21 cellular contexts compared by ENCODE assay signal in genomic region chr1:43619314-43619790, GRCh38.
"Had no signal": no experiment of that assay in that cellular context is flagged by ENCODE, and none has a peak within 500 bp of the region (broad histone marks: within the 10 kb centered on the region; RNA-seq: fewer than 3 reads in every experiment).

No MANE protein-coding gene starts in this region.

- H3K27me3 Mint-ChIP-seq: progenitor cell of endocrine pancreas, type B pancreatic cell had no signal

- H3K27me3 ChIP-seq: colonic mucosa, hepatocyte, ovary, suprapubic skin, thyroid gland had no signal

- H3K4me1 Mint-ChIP-seq: endodermal cell; memory B cell; mesothelial cell of epicardium; natural killer cell; neural crest cell; stimulated activated effector memory CD8-positive, alpha-beta T cell treated with anti-CD3 and anti-CD28 coated beads, Interleukin-12 subunit alpha, Interleukin-12 subunit beta, amount 100 ng/mL, for 72 hours had no signal

- H3K27ac ChIP-seq: colonic mucosa, hepatocyte, ovary, suprapubic skin, thyroid gland had no signal

- H3K4me3 Mint-ChIP-seq: endodermal cell; memory B cell; mesothelial cell of epicardium; natural killer cell; neural crest cell; stimulated activated effector memory CD8-positive, alpha-beta T cell treated with anti-CD3 and anti-CD28 coated beads, Interleukin-12 subunit alpha, Interleukin-12 subunit beta, amount 100 ng/mL, for 72 hours; type B pancreatic cell had no signal

- H3K9me3 ChIP-seq: colonic mucosa, ovary, suprapubic skin, thyroid gland had no signal

- H3K4me1 ChIP-seq: colonic mucosa, suprapubic skin, thyroid gland had no signal

- ATAC-seq: natural killer cell; right cardiac atrium; stimulated activated effector memory CD8-positive, alpha-beta T cell treated with anti-CD3 and anti-CD28 coated beads, Interleukin-12 subunit alpha, Interleukin-12 subunit beta, amount 100 ng/mL, for 72 hours had no signal

- H3K4me3 ChIP-seq: colonic mucosa, hepatocyte, ovary, smooth muscle cell, suprapubic skin, thyroid gland had no signal

- DNase-seq: colonic mucosa; dermis blood vessel endothelial cell; endodermal cell; foreskin melanocyte; head of caudate nucleus; natural killer cell; ovary; stimulated activated CD4-positive, alpha-beta T cell treated with anti-CD3 and anti-CD28 coated beads, Interleukin-2, amount 100 ng/mL, for 48 hours; stimulated activated CD8-positive, alpha-beta memory T cell treated with anti-CD3 and anti-CD28 coated beads, Interleukin-4, amount 100 ng/mL, for 48 hours; stimulated activated naive CD8-positive, alpha-beta T cell treated with anti-CD3 and anti-CD28 coated beads, Interleukin-15, Interleukin-2, amounts not matched to agents 100 U/mL and 50 U/mL, for 24 hours; thyroid gland had no signal

- H3K36me3 ChIP-seq: ovary had no signal

- H3K9me3 Mint-ChIP-seq: endodermal cell; memory B cell; mesothelial cell of epicardium; natural killer cell; neural crest cell; stimulated activated effector memory CD8-positive, alpha-beta T cell treated with anti-CD3 and anti-CD28 coated beads, Interleukin-12 subunit alpha, Interleukin-12 subunit beta, amount 100 ng/mL, for 72 hours; type B pancreatic cell had no signal

- H3K36me3 Mint-ChIP-seq: memory B cell; natural killer cell; stimulated activated effector memory CD8-positive, alpha-beta T cell treated with anti-CD3 and anti-CD28 coated beads, Interleukin-12 subunit alpha, Interleukin-12 subunit beta, amount 100 ng/mL, for 72 hours had no signal

- H3K27ac Mint-ChIP-seq: endodermal cell; memory B cell; mesothelial cell of epicardium; natural killer cell; progenitor cell of endocrine pancreas; stimulated activated effector memory CD8-positive, alpha-beta T cell treated with anti-CD3 and anti-CD28 coated beads, Interleukin-12 subunit alpha, Interleukin-12 subunit beta, amount 100 ng/mL, for 72 hours; type B pancreatic cell had no signal
